Comparison of ENCODE assay signal across 22 cellular contexts in the genomic region with DNA sequence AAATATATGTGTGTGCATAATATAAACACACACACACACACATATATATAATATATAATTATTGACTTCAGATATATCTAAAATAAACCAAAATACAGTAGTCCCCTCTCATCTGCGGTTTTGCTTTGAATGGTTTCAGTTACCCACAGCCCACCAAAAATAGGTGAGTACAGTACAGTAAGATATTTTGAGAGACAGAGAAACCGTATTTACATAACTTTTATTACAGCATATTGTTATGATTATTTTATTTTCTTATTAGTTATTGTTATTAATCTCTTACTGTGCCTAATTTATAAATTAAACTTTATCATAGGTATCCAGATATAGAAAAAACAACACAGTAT.
"Had no signal": no experiment of that assay in that cellular context is flagged by ENCODE, and none has a peak within 500 bp of the region (broad histone marks: within the 10 kb centered on the region; RNA-seq: fewer than 3 reads in every experiment).

No MANE protein-coding gene starts in this region.

- ATAC-seq: left colon; left lung; lower lobe of right lung; naive thymus-derived CD8-positive, alpha-beta T cell; right lobe of liver; stimulated activated effector memory CD8-positive, alpha-beta T cell treated with anti-CD3 and anti-CD28 coated beads, Interleukin-12 subunit alpha, Interleukin-12 subunit beta, amount 100 ng/mL, for 72 hours had no signal

- DNase-seq: hypothalamus; immature natural killer cell; kidney; left colon; left lung; lower lobe of right lung; mammary epithelial cell; mesenchymal stem cell; naive thymus-derived CD8-positive, alpha-beta T cell; nucleus accumbens; right lobe of liver; spleen; stimulated activated CD4-positive, alpha-beta T cell treated with anti-CD3 and anti-CD28 coated beads, Interleukin-4, amount 100 ng/mL, for 24 hours; stimulated activated naive CD4-positive, alpha-beta T cell; upper lobe of left lung had no signal

- H3K27ac Mint-ChIP-seq: immature natural killer cell; progenitor cell of endocrine pancreas; stimulated activated effector memory CD8-positive, alpha-beta T cell treated with anti-CD3 and anti-CD28 coated beads, Interleukin-12 subunit alpha, Interleukin-12 subunit beta, amount 100 ng/mL, for 72 hours; stimulated activated naive CD8-positive, alpha-beta T cell treated with anti-CD3 and anti-CD28 coated beads, Interleukin-15, Interleukin-2, amounts not matched to agents 100 ng/mL and 50 ng/mL, for 24 hours had no signal

- H3K27me3 ChIP-seq: left lung, right atrium auricular region, right lobe of liver, spleen, tibial nerve, upper lobe of left lung, vagina had no signal

- H3K4me3 ChIP-seq: left lung, lower lobe of right lung, right atrium auricular region, right lobe of liver, spleen, tibial nerve, upper lobe of left lung, vagina had no signal

- H3K4me1 ChIP-seq: lower lobe of right lung, right atrium auricular region, right lobe of liver, spleen, upper lobe of left lung had no signal

- H3K4me1 Mint-ChIP-seq: immature natural killer cell; naive thymus-derived CD8-positive, alpha-beta T cell; stimulated activated effector memory CD8-positive, alpha-beta T cell treated with anti-CD3 and anti-CD28 coated beads, Interleukin-12 subunit alpha, Interleukin-12 subunit beta, amount 100 ng/mL, for 72 hours had no signal

- H3K9me3 ChIP-seq: left lung, lower lobe of right lung, right atrium auricular region, right lobe of liver, spleen, tibial nerve, upper lobe of left lung, vagina had no signal

- H3K36me3 ChIP-seq: left lung, lower lobe of right lung, right atrium auricular region, right lobe of liver, spleen, tibial nerve, upper lobe of left lung, vagina had no signal

- H3K9me3 Mint-ChIP-seq: stimulated activated naive CD8-positive, alpha-beta T cell treated with anti-CD3 and anti-CD28 coated beads, Interleukin-15, Interleukin-2, amounts not matched to agents 100 ng/mL and 50 ng/mL, for 24 hours had no signal

- H3K4me3 Mint-ChIP-seq: immature natural killer cell; naive thymus-derived CD8-positive, alpha-beta T cell; stimulated activated effector memory CD8-positive, alpha-beta T cell treated with anti-CD3 and anti-CD28 coated beads, Interleukin-12 subunit alpha, Interleukin-12 subunit beta, amount 100 ng/mL, for 72 hours; stimulated activated naive CD8-positive, alpha-beta T cell treated with anti-CD3 and anti-CD28 coated beads, Interleukin-15, Interleukin-2, amounts not matched to agents 100 ng/mL and 50 ng/mL, for 24 hours had no signal

- FAIRE-seq: islet of Langerhans, kidney had no signal

- H3K36me3 Mint-ChIP-seq: immature natural killer cell; naive thymus-derived CD8-positive, alpha-beta T cell; stimulated activated effector memory CD8-positive, alpha-beta T cell treated with anti-CD3 and anti-CD28 coated beads, Interleukin-12 subunit alpha, Interleukin-12 subunit beta, amount 100 ng/mL, for 72 hours had no signal

- H3K27ac ChIP-seq: left lung, lower lobe of right lung, right atrium auricular region, right lobe of liver, spleen, tibial nerve, upper lobe of left lung had no signal

- H3K27me3 Mint-ChIP-seq: naive thymus-derived CD8-positive, alpha-beta T cell; stimulated activated naive CD8-positive, alpha-beta T cell treated with anti-CD3 and anti-CD28 coated beads, Interleukin-15, Interleukin-2, amounts not matched to agents 100 ng/mL and 50 ng/mL, for 24 hours had no signal
